In the genomic region with DNA sequence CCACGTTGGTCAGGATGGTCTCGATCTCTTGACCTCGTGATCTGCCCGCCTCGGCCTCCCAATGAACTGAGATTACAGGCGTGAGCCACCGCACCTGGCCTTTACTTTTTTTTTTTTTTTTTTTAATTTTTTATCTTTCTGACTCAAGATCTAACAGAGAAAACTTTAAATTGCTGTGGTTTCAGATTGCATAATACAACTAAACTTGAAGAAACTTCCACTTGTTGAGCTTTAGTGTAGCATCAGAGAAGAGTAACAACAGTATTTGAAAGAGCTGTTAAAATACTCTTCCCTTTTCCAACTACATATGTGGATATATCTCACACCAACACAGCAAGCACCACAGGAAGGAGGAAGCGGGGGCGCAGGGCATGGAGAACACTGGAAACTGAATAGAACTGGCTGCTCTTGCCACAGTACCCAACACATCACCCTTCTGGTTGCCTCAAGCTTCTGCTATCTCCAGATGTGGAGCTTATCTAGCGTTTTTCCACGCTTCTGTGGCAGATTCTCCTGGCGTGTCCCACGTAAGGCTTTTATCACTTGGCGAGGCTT, we compare ENCODE assay signal across 2 cellular contexts.
TF ChIP-seq lines count a peak whose summit lies in the region.

No MANE protein-coding gene starts in this region.

TF ChIP-seq in IMR-90, 13 proteins besides CTCF, POLR2A, EP300 and RAD21:
- no peak for TF ChIP-seq RCOR1 (IDR thresholded peaks at IDR 0.05; ENCODE audit: insufficient replicate concordance, low read length)
- TF ChIP-seq CEBPB (IDR thresholded peaks at IDR 0.05; ENCODE audit: low read depth, low read length) = peak; percentile 53

TF ChIP-seq in SK-N-SH, 30 proteins besides CTCF, POLR2A, EP300 and RAD21:
- no peak for TF ChIP-seq YY1 (IDR thresholded peaks at IDR 0.05; ENCODE audit: low read depth)
- TF ChIP-seq, protein P1, sequence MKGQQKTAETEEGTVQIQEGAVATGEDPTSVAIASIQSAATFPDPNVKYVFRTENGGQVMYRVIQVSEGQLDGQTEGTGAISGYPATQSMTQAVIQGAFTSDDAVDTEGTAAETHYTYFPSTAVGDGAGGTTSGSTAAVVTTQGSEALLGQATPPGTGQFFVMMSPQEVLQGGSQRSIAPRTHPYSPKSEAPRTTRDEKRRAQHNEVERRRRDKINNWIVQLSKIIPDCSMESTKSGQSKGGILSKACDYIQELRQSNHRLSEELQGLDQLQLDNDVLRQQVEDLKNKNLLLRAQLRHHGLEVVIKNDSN (IDR thresholded peaks at IDR 0.05; ENCODE audit: borderline replicate concordance, low read depth) = no peak
